In genomic region chr19:9362905-9363304, GRCh38 we compare ENCODE assay signal across 10 cellular contexts. TPM values are rescaled to one million over a fixed set of nuclear protein-coding genes. Genes with fewer than 3 reads are reported as not detected.
DNase-seq lines count a peak whose midpoint lies in the region; ATAC-seq and TF ChIP-seq lines count a peak whose summit lies in the region.
"Had no signal": no experiment of that assay in that cellular context is flagged by ENCODE, and none has a peak within 500 bp of the region (broad histone marks: within the 10 kb centered on the region; RNA-seq: fewer than 3 reads in every experiment).

Gene ZNF177 (plus strand): TSS chr19:9363013. CDS start chr19:9378312, 15,299 bp downstream.

- TF ChIP-seq CTCF in DND-41 (IDR thresholded peaks at IDR 0.05; ENCODE audit: borderline replicate concordance, extremely low read depth, low read length, poor library complexity, severe bottlenecking) (no peak), epithelial cell of esophagus (IDR thresholded peaks at IDR 0.05; ENCODE audit: insufficient read depth, low read depth, low read length, missing control alignments) (no peak)

- H3K4me1 ChIP-seq in DND-41 (ENCODE audit: insufficient read depth, low read length), result peaks cover 15% of the 10 kb centered on the region
- H3K4me1 ChIP-seq: gastrocnemius medialis had no signal

- H3K27ac ChIP-seq in DND-41 (ENCODE audit: low read length), result peak within 1 kb of the TSS; percentile 43
- H3K27ac ChIP-seq: gastrocnemius medialis had no signal

- peak within 1 kb of the TSS; percentile 59 for H3K9ac ChIP-seq in DND-41 (ENCODE audit: low read depth, low read length)

- no peaks in the 10 kb centered on the region for H3K9me3 ChIP-seq in DND-41 (ENCODE audit: insufficient read depth, low read length, severe bottlenecking)

- peak within 1 kb of the TSS; percentile 27 to 57; a peak in 3 of 4 replicates for H3K4me3 ChIP-seq in DND-41 (ENCODE audit: low read depth in 1 of 2, low read length in 2 of 2)
- peak within 1 kb of the TSS; percentile 36 for H3K4me3 ChIP-seq in epithelial cell of esophagus (ENCODE audit: low read length)

- ATAC-seq in DND-41 (ENCODE audit: insufficient read depth, low read depth) (peak; percentile 94), HG02763 (IDR thresholded peaks at IDR 0.05; ENCODE audit: unreplicated experiment) (no peak), HG03025 (IDR thresholded peaks at IDR 0.05; ENCODE audit: low FRiP score, unreplicated experiment) (no peak), HG03039 (IDR thresholded peaks at IDR 0.05; ENCODE audit: unreplicated experiment) (no peak), HG03439 (IDR thresholded peaks at IDR 0.05; ENCODE audit: unreplicated experiment) (no peak)
- ATAC-seq: gastrocnemius medialis had no signal

- no peaks in the 10 kb centered on the region for H3K27me3 ChIP-seq in DND-41 (ENCODE audit: insufficient read depth, low read length, poor library complexity)
- H3K27me3 ChIP-seq: gastrocnemius medialis had no signal

- H3K36me3 ChIP-seq in DND-41 (ENCODE audit: insufficient read depth, low read length), result peaks cover 9% of the 10 kb centered on the region

- intact Hi-C loops in posterior cingulate gyrus (cut with DNase I), result no loop called here

- no peaks in the 10 kb centered on the region for H4K20me1 ChIP-seq in DND-41 (ENCODE audit: insufficient read depth, low read length)

- 0 out of 2 replicates have a peak, but pooled peaks cover 3% of the 10 kb centered on the region for H3K79me2 ChIP-seq in DND-41 (ENCODE audit: insufficient read depth, low read length)

- DNase-seq in DND-41 (peak; percentile 75), epithelial cell of esophagus (ENCODE audit: low read depth) (no peak), posterior cingulate gyrus (peak in 7 of 10 donors; percentile 8 to 83 (median 39))
- DNase-seq: gastrocnemius medialis, NCI-H2081 treated with DMSO at 0.1 percent for 48 hours had no signal

- H2AFZ ChIP-seq in DND-41 (ENCODE audit: low read depth, low read length), result peak within 1 kb of the TSS; percentile 51

- H3K4me2 ChIP-seq in DND-41 (ENCODE audit: insufficient read depth, low read length), result peak within 1 kb of the TSS; percentile 74

TF ChIP-seq in PFSK-1, 5 proteins besides CTCF, POLR2A, EP300 and RAD21:
- TF ChIP-seq SIN3A (IDR thresholded peaks at IDR 0.05; ENCODE audit: borderline replicate concordance, insufficient read depth, low read length) (no peak), TAF1 (IDR thresholded peaks at IDR 0.05; ENCODE audit: borderline replicate concordance, insufficient read depth, low read length) (no peak), POLR2AphosphoS5 (IDR thresholded peaks at IDR 0.05; ENCODE audit: low read depth, low read length) (peak; percentile 29; the same call in 1 of the 2 replicates)

RNA-seq across cellular contexts. Expression of gene ZNF177, which starts in this region (rescaled TPM):
- polyA plus RNA-seq in PFSK-1 (2012; ENCODE audit: insufficient read length, low read depth), result 0.38 TPM
